ENCODE assay signal across 9 cellular contexts in genomic region chr10:47438857-47439474, GRCh38. TPM values are rescaled to one million over a fixed set of nuclear protein-coding genes. Genes with fewer than 3 reads are reported as not detected.
A peak's percentile ranks its signal among the peaks of the same experiment; 100 is the strongest.
DNase-seq lines count a peak whose midpoint lies in the region; ATAC-seq and TF ChIP-seq lines count a peak whose summit lies in the region.
"Had no signal": no experiment of that assay in that cellular context is flagged by ENCODE, and none has a peak within 500 bp of the region (broad histone marks: within the 10 kb centered on the region; RNA-seq: fewer than 3 reads in every experiment).

No MANE protein-coding gene starts in this region.

- H3K27me3 ChIP-seq in smooth muscle cell (ENCODE audit: low read depth) = no peaks in the 10 kb centered on the region

- no peak overlapping the region for H3K9ac ChIP-seq in smooth muscle cell (ENCODE audit: low read depth)

- no peak overlapping the region for H2AFZ ChIP-seq in smooth muscle cell (ENCODE audit: low read depth)

- no peak overlapping the region for H3K4me2 ChIP-seq in smooth muscle cell

- H3K4me1 ChIP-seq in HEK293 (ENCODE audit: control insufficient read depth, insufficient read depth, low read length) = no peaks in the 10 kb centered on the region
- H3K4me1 ChIP-seq in smooth muscle cell (ENCODE audit: low read depth) = no peaks in the 10 kb centered on the region

- no peaks in the 10 kb centered on the region for H3K36me3 ChIP-seq in HEK293 (ENCODE audit: control insufficient read depth in 2 of 2, insufficient read depth in 1 of 2, low read length in 2 of 2)
- H3K36me3 ChIP-seq in smooth muscle cell (ENCODE audit: low read depth) = no peaks in the 10 kb centered on the region

- POLR2A ChIA-PET in HEK293 (lab: Yijun Ruan, JAX) = no interaction called here

- no peaks in the 10 kb centered on the region for H3K79me2 ChIP-seq in smooth muscle cell (ENCODE audit: low read depth)

- no peak for ATAC-seq in HG03520 (IDR thresholded peaks at IDR 0.05; ENCODE audit: unreplicated experiment)
- no peak for ATAC-seq in GM18858 (IDR thresholded peaks at IDR 0.05; ENCODE audit: unreplicated experiment)

- H3K4me3 ChIP-seq in HEK293 (ENCODE audit: low read depth, low read length) = no peak overlapping the region
- no peak overlapping the region for H3K4me3 ChIP-seq in fibroblast of villous mesenchyme (ENCODE audit: low read depth, low read length)
- no peak overlapping the region for H3K4me3 ChIP-seq in smooth muscle cell
- H3K4me3 ChIP-seq: dorsolateral prefrontal cortex had no signal

- H4K20me1 ChIP-seq in smooth muscle cell (ENCODE audit: low read depth) = no peaks in the 10 kb centered on the region

- no peak overlapping the region for H3K27ac ChIP-seq in HEK293 (ENCODE audit: extremely low read depth, low read depth, low read length)
- H3K27ac ChIP-seq in smooth muscle cell (ENCODE audit: low read depth) = no peak overlapping the region
- H3K27ac ChIP-seq: dorsolateral prefrontal cortex had no signal

- TF ChIP-seq CTCF in HEK293 (tag by site-specific recombination; IDR thresholded peaks at IDR 0.05) (no peak), fibroblast of villous mesenchyme (IDR thresholded peaks at IDR 0.05; ENCODE audit: insufficient read depth, low read depth, low read length) (peak; percentile 88), smooth muscle cell (IDR thresholded peaks at IDR 0.05; ENCODE audit: borderline replicate concordance, insufficient read depth, poor library complexity, severe bottlenecking) (peak; percentile 51)

- no peaks in the 10 kb centered on the region for H3F3A ChIP-seq in smooth muscle cell (ENCODE audit: low read depth)

- DNase-seq in AG08396 (ENCODE audit: low spot score) (peak; percentile 74), RPMI7951 (ENCODE audit: low read depth) (peak; percentile 60), fibroblast of villous mesenchyme (ENCODE audit: low read depth) (peak; percentile 74), smooth muscle cell (lab: John Stamatoyannopoulos, UW; ENCODE audit: unreplicated experiment) (no peak), globus pallidus (ENCODE audit: low spot score) (no peak)

- H3K9me3 ChIP-seq in HEK293 (ENCODE audit: control insufficient read depth, insufficient read depth, low read depth, low read length) = no peaks in the 10 kb centered on the region
- no peaks in the 10 kb centered on the region for H3K9me3 ChIP-seq in smooth muscle cell (replicated peaks; ENCODE audit: low read depth)

- WGBS in smooth muscle cell (ENCODE audit: low lambda C conversion rate) = 32% methylated on average over 6 of the region's 6 CpGs

- CTCF ChIA-PET in HEK293 (lab: Yijun Ruan, JAX) = interaction anchor here (0.6 to 2.9 kb wide), 10 partner anchors 9 to 156 kb away, joined by 3 to 12 read pairs (median 4); no protein-coding TSS in a partner anchor

TF ChIP-seq in HEK293, 187 proteins besides CTCF, POLR2A, EP300 and RAD21:
- TF ChIP-seq ZNF24 (tag by site-specific recombination; IDR thresholded peaks at IDR 0.05) (no peak), ZNF549 (tag by site-specific recombination; IDR thresholded peaks at IDR 0.05) (peak; percentile 79), ZNF654 (tag by site-specific recombination; IDR thresholded peaks at IDR 0.05; ENCODE audit: low read depth) (0 out of 2 replicates have a peak, but pooled peaks have one; percentile 6), ZNF777 (tag by site-specific recombination; IDR thresholded peaks at IDR 0.05; ENCODE audit: borderline replicate concordance) (no peak), ZNF629 (tag by site-specific recombination; IDR thresholded peaks at IDR 0.05) (no peak), ZNF626 (tag by site-specific recombination; IDR thresholded peaks at IDR 0.05) (no peak), OSR2 (tag by site-specific recombination; IDR thresholded peaks at IDR 0.05) (peak; percentile 51; the same call in 1 of the 2 replicates), ZNF560 (tag by site-specific recombination; IDR thresholded peaks at IDR 0.05; ENCODE audit: borderline replicate concordance) (no peak), ZNF2 (tag by site-specific recombination; IDR thresholded peaks at IDR 0.05) (no peak), ZNF510 (tag by site-specific recombination; IDR thresholded peaks at IDR 0.05; ENCODE audit: insufficient replicate concordance) (no peak)
- TF ChIP-seq, protein P1, sequence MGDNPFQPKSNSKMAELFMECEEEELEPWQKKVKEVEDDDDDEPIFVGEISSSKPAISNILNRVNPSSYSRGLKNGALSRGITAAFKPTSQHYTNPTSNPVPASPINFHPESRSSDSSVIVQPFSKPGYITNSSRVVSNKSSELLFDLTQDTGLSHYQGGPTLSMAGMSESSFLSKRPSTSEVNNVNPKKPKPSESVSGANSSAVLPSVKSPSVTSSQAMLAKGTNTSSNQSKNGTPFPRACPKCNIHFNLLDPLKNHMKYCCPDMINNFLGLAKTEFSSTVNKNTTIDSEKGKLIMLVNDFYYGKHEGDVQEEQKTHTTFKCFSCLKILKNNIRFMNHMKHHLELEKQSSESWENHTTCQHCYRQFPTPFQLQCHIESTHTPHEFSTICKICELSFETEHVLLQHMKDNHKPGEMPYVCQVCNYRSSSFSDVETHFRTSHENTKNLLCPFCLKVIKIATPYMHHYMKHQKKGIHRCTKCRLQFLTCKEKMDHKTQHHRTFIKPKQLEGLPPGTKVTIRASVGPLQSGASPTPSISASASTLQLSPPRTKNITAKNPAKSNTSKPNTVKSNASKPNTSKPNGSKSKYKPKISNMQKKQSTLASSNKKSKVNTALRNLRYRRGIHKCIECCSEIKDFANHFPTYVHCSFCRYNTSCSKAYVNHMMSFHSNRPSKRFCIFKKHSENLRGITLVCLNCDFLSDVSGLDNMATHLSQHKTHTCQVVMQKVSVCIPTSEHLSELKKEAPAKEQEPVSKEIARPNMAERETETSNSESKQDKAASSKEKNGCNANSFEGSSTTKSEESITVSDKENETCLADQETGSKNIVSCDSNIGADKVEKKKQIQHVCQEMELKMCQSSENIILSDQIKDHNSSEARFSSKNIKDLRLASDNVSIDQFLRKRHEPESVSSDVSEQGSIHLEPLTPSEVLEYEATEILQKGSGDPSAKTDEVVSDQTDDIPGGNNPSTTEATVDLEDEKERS (tag by site-specific recombination; IDR thresholded peaks at IDR 0.05) = no peak
- TF ChIP-seq, protein P2, sequence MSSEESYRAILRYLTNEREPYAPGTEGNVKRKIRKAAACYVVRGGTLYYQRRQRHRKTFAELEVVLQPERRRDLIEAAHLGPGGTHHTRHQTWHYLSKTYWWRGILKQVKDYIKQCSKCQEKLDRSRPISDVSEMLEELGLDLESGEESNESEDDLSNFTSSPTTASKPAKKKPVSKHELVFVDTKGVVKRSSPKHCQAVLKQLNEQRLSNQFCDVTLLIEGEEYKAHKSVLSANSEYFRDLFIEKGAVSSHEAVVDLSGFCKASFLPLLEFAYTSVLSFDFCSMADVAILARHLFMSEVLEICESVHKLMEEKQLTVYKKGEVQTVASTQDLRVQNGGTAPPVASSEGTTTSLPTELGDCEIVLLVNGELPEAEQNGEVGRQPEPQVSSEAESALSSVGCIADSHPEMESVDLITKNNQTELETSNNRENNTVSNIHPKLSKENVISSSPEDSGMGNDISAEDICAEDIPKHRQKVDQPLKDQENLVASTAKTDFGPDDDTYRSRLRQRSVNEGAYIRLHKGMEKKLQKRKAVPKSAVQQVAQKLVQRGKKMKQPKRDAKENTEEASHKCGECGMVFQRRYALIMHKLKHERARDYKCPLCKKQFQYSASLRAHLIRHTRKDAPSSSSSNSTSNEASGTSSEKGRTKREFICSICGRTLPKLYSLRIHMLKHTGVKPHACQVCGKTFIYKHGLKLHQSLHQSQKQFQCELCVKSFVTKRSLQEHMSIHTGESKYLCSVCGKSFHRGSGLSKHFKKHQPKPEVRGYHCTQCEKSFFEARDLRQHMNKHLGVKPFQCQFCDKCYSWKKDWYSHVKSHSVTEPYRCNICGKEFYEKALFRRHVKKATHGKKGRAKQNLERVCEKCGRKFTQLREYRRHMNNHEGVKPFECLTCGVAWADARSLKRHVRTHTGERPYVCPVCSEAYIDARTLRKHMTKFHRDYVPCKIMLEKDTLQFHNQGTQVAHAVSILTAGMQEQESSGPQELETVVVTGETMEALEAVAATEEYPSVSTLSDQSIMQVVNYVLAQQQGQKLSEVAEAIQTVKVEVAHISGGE (tag by site-specific recombination; conservative IDR thresholded peaks at IDR 0.05; ENCODE audit: low read depth) = no peak

RNA-seq across cellular contexts. Expression of gene ANXA8, which starts 44.9 kb away (rescaled TPM):
- 0.12 and 0.29 TPM in 2 replicates for total RNA-seq in RPMI7951 (2014; rRNA removed; shearing (Covaris generic))
- total RNA-seq in fibroblast of villous mesenchyme = 3.9 and 7.4 TPM in 2 replicates
- total RNA-seq in smooth muscle cell = 50.1 and 55.1 TPM in 2 replicates
- polyA plus RNA-seq in smooth muscle cell = 17.1 and 80.1 TPM in 2 replicates

RNA-seq across cellular contexts. Expression of gene FAM25G, which starts 52.5 kb away (rescaled TPM):
- not detected in 2 replicates for total RNA-seq in RPMI7951 (2014; rRNA removed; shearing (Covaris generic))
- total RNA-seq in fibroblast of villous mesenchyme (not detected in 2 replicates), smooth muscle cell (not detected in 2 replicates)
- polyA plus RNA-seq in smooth muscle cell = not detected in 2 replicates
- total RNA-seq: dorsolateral prefrontal cortex had no signal

RNA-seq across cellular contexts. Expression of gene ZNF488, which starts 54.9 kb away (rescaled TPM):
- 0.10 and 0.12 TPM in 2 replicates for total RNA-seq in RPMI7951 (2014; rRNA removed; shearing (Covaris generic))
- total RNA-seq in fibroblast of villous mesenchyme (under 0.01 TPM in 1 of 2 replicates, not detected in the other), smooth muscle cell (0.31 and 1.1 TPM in 2 replicates)
- polyA plus RNA-seq in smooth muscle cell = 3.1 TPM in 1 of 2 replicates, not detected in the other

Comparison
In these comparisons a context has a peak if more than half of its experiments do, and no peak if none do; other contexts are left out.
1. DNase-seq: peak in AG08396 (single experiment), RPMI7951 (single experiment) and fibroblast of villous mesenchyme (single experiment); none in smooth muscle cell (single experiment) and globus pallidus (single experiment).